1 cellular context compared by ENCODE assay signal in the genomic region with DNA sequence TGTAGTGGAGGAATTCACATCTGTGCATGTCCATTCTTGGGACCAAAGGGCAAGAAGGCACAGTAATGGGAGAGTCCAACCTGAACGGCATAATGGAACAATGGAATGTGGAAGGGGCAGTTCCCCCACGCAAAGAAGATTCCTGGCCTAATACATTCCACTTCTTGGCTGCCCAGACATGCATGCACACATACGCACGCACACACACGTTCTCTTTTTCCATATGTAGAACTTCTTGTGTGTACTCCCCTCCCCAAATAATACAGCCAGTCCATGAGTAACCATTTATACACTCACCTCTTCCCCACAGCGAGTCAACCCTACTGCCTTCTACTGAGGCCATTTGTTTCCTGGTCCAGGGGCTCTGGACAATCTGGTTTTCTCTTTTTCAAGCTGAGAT.
A peak's percentile ranks its signal among the peaks of the same experiment; 100 is the strongest.
TF ChIP-seq lines count a peak whose summit lies in the region.

No MANE protein-coding gene starts in this region.

TF ChIP-seq in HCT116, 20 proteins besides CTCF, POLR2A, EP300 and RAD21:
- TF ChIP-seq FOSL1 (IDR thresholded peaks at IDR 0.05; ENCODE audit: low read depth) (0 out of 2 replicates have a peak, but pooled peaks have one; percentile 7), ZFX (IDR thresholded peaks at IDR 0.05) (no peak)
